Comparison of ENCODE assay signal across 8 cellular contexts in the genomic region with DNA sequence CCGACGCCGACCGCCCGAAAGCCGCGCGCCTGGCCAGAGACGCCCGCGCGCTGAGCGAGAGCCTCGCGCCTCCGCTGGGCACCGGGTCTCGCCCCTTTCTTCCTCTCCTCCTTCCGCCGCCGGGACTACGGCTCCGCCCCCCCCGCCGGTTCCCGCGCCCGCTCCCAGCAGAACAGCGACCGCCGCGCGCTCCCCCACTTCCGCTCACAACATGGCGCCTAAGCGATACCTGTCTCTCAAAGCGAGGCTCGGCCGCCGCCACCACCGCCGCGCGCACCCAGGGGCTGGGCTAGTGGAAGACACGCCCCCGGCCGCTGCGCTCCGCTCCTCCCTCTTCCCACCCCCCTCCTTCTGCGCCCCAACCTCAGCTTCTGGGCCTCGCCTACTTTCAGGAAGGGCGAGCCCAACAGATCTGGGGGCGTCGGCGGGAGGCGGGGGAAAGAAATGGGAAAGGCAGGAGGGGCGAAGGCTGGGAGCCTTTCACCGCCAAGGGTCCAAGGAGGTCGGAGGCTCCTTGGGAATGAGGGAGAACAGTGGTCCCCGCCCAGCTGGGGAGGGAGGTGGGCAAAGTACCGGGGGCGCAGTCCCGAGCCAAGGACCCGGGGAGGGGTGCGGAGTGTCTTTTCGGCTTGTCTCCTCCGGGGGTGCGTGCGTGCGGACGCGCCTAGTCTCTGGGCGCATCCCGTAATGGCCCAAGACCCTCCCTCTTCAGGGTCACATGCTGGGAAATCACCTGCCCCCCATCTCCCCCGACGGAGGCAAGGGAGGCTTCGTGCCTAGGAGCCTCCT. TPM values are rescaled to one million over a fixed set of nuclear protein-coding genes. Genes with fewer than 3 reads are reported as not detected.
DNase-seq lines count a peak whose midpoint lies in the region; ATAC-seq and TF ChIP-seq lines count a peak whose summit lies in the region.

A gene (minus strand): TSS at position 100 of the 789 bp plus-strand sequence. CDS start 277 bp downstream, outside the sequence.

- peaks cover 0 to 13% (median 2%) of the 10 kb centered on the region in 3 donors for H3K36me3 Mint-ChIP-seq in CD8-positive, alpha-beta memory T cell
- peaks cover 2% of the 10 kb centered on the region for H3K36me3 Mint-ChIP-seq in memory B cell

- TF ChIP-seq CTCF in HL-60 (IDR thresholded peaks at IDR 0.05; ENCODE audit: insufficient read depth, low read length), result no peak

- no peaks in the 10 kb centered on the region for H3K36me3 ChIP-seq in CD8-positive, alpha-beta memory T cell (ENCODE audit: insufficient read depth, low read length)
- H3K36me3 ChIP-seq in effector memory CD4-positive, alpha-beta T cell (ENCODE audit: control insufficient read depth, insufficient read depth, low read length), result no peaks in the 10 kb centered on the region

- ATAC-seq in GM19463 (IDR thresholded peaks at IDR 0.05; ENCODE audit: unreplicated experiment) (peak; percentile 77), memory B cell (ENCODE audit: low read depth) (peak; percentile 80)

- H3K27me3 ChIP-seq in CD8-positive, alpha-beta memory T cell (ENCODE audit: insufficient read depth, low read length, poor library complexity, severe bottlenecking), result no peaks in the 10 kb centered on the region
- H3K27me3 ChIP-seq in HL-60 (ENCODE audit: insufficient read depth, poor library complexity, severe bottlenecking), result no peaks in the 10 kb centered on the region
- H3K27me3 ChIP-seq in effector memory CD4-positive, alpha-beta T cell (replicated peaks; ENCODE audit: control insufficient read depth, insufficient read depth, low read length, poor library complexity, severe bottlenecking), result no peaks in the 10 kb centered on the region

- CTCF ChIA-PET in CD8-positive, alpha-beta memory T cell (lab: Charles Lee), result interaction anchor here (0.6 kb wide), 1 partner anchor 222 kb away, joined by 3 read pairs; no protein-coding TSS in a partner anchor
- CTCF ChIA-PET in activated CD8-positive, alpha-beta memory T cell treated with anti-CD3 and anti-CD28 coated beads for 36 hours (lab: Charles Lee), result no interaction called here

- H3K4me1 ChIP-seq in CD8-positive, alpha-beta memory T cell (ENCODE audit: insufficient read depth, low read length), result peaks cover 13% of the 10 kb centered on the region
- no peaks in the 10 kb centered on the region for H3K4me1 ChIP-seq in effector memory CD4-positive, alpha-beta T cell (ENCODE audit: control insufficient read depth, insufficient read depth, low read length, poor library complexity, severe bottlenecking)

- H3K9me3 Mint-ChIP-seq in CD8-positive, alpha-beta memory T cell, result no peaks in the 10 kb centered on the region
- H3K9me3 Mint-ChIP-seq in memory B cell, result no peaks in the 10 kb centered on the region

- H3K4me1 Mint-ChIP-seq in CD8-positive, alpha-beta memory T cell, result peaks cover 16 to 29% (median 22%) of the 10 kb centered on the region in 3 donors
- peaks cover 10% of the 10 kb centered on the region for H3K4me1 Mint-ChIP-seq in memory B cell

- DNase-seq in CD8-positive, alpha-beta memory T cell, result peak; percentile 83 to 95 (median 87)
- DNase-seq in HL-60 (ENCODE audit: low read depth in 1 of 2, low spot score in 1 of 2) (peak; percentile 56 to 88), memory B cell (ENCODE audit: low spot score in 2 of 2) (peak; percentile 78 to 85)
- peak; percentile 83 for DNase-seq in NK-92 treated with Interleukin-12 subunit alpha and Interleukin-12 subunit beta, amount 100 ng/mL, for 24 hours (lab: John Stamatoyannopoulos, UW)
- peak; percentile 84 to 90 (median 89) for DNase-seq in effector memory CD4-positive, alpha-beta T cell
- DNase-seq in stimulated activated CD8-positive, alpha-beta memory T cell treated with anti-CD3 and anti-CD28 coated beads, Interleukin-12 subunit alpha, Interleukin-12 subunit beta, amount 100 ng/mL, for 1 hour (ENCODE audit: low read depth), result peak; percentile 81

- H3K4me3 ChIP-seq in CD8-positive, alpha-beta memory T cell (ENCODE audit: low read length), result peak within 1 kb of the TSS; percentile 81
- peak within 1 kb of the TSS; percentile 70 for H3K4me3 ChIP-seq in HL-60 (replicated peaks; ENCODE audit: insufficient read depth, low read length)
- H3K4me3 ChIP-seq in effector memory CD4-positive, alpha-beta T cell (ENCODE audit: insufficient read depth, low read depth, low read length, poor library complexity, severe bottlenecking), result peak within 1 kb of the TSS; percentile 84

- H3K27me3 Mint-ChIP-seq in CD8-positive, alpha-beta memory T cell, result peaks cover 0 to 4% of the 10 kb centered on the region in 2 donors
- H3K27me3 Mint-ChIP-seq in memory B cell, result no peaks in the 10 kb centered on the region

- peak within 1 kb of the TSS; percentile 94 to 99 (median 97) for H3K4me3 Mint-ChIP-seq in CD8-positive, alpha-beta memory T cell
- H3K4me3 Mint-ChIP-seq in memory B cell, result peak within 1 kb of the TSS; percentile 98

- H3K9me3 ChIP-seq in CD8-positive, alpha-beta memory T cell (ENCODE audit: low read length), result no peaks in the 10 kb centered on the region
- no peaks in the 10 kb centered on the region for H3K9me3 ChIP-seq in effector memory CD4-positive, alpha-beta T cell (ENCODE audit: control insufficient read depth, low read length)

- POLR2A ChIA-PET in CD8-positive, alpha-beta memory T cell (lab: Charles Lee), result interaction anchor here (0.6 to 1.2 kb wide), 6 partner anchors 91 to 172 kb away, joined by 3 to 9 read pairs (median 4); no protein-coding TSS in a partner anchor
- POLR2A ChIA-PET in activated CD8-positive, alpha-beta memory T cell treated with anti-CD3 and anti-CD28 coated beads for 36 hours (lab: Charles Lee), result interaction anchor here (0.6 to 1.0 kb wide), 4 partner anchors 15 to 1592 kb away, joined by 3 to 10 read pairs (median 3); no protein-coding TSS in a partner anchor

- H3K27ac ChIP-seq in CD8-positive, alpha-beta memory T cell (ENCODE audit: low read depth, low read length), result peak within 1 kb of the TSS; percentile 84
- H3K27ac ChIP-seq in HL-60 (replicated peaks), result peak within 1 kb of the TSS; percentile 66
- peak within 1 kb of the TSS; percentile 88 for H3K27ac ChIP-seq in effector memory CD4-positive, alpha-beta T cell (ENCODE audit: insufficient read depth, low read length, poor library complexity, severe bottlenecking)

- H3K27ac Mint-ChIP-seq in CD8-positive, alpha-beta memory T cell, result peak within 1 kb of the TSS; percentile 93 to 99 (median 96)
- peak within 1 kb of the TSS; percentile 97 for H3K27ac Mint-ChIP-seq in memory B cell

RNA-seq across cellular contexts. Expression of the gene that starts here (rescaled TPM):
- 10 to 100 TPM; 70.1 to 72.7 TPM for total RNA-seq in CD8-positive, alpha-beta memory T cell
- 59.7 TPM for polyA plus RNA-seq in CD8-positive, alpha-beta memory T cell
- 10 to 100 TPM; 66.2 to 71.4 TPM for total RNA-seq in activated CD8-positive, alpha-beta memory T cell treated with anti-CD3 and anti-CD28 coated beads for 36 hours

Comparison
In these comparisons a context has a peak if more than half of its experiments do, and no peak if none do; other contexts are left out.
1. Peak in every context shown above with its lines: DNase-seq, ATAC-seq, H3K4me3 ChIP-seq and H3K27ac ChIP-seq.